In the genomic region with DNA sequence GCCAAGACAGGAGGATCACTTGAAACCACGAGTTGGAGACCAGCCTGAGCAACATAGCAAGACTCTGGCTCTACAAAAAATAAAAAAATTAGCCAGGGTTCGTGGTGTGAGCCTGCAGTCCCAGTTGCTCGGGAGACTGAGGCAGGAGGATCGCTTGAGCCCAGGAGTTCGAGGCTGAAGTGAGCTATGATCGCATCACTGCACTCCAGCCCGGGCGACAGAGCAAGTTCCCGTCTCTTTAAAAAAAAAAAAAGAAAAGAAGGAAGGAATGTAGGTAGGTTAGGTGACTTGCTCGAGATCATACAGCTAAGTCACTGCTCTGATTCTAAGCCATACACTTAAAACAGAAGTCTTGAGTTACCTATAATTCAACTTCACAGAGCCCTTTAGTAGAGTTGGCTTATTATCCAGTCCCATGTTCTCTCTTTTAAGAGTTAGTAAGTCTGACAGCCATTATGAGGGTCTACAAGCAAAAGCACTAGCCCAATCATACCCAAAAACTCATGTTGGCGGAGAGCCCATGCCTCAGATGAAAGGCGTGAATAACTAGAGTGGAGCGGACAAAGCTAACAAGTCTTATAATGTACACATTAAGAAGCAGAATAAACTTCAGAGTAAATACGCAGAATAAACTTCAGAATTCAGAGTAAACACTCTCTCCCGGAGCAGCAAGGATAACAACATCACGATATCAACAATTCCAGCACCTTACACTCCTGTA, we compare ENCODE assay signal across 8 cellular contexts. TPM values are rescaled to one million over a fixed set of nuclear protein-coding genes. Genes with fewer than 3 reads are reported as not detected.
DNase-seq lines count a peak whose midpoint lies in the region; ATAC-seq and TF ChIP-seq lines count a peak whose summit lies in the region.

No MANE protein-coding gene starts in this region.

- CTCF ChIA-PET in CD4-positive, alpha-beta T cell (lab: Charles Lee), result interaction anchor here (0.6 to 2.2 kb wide), 4 partner anchors 13 to 307 kb away, joined by 3 to 12 read pairs (median 3); no protein-coding TSS in a partner anchor

- peaks cover 46% of the 10 kb centered on the region for H3K4me1 Mint-ChIP-seq in CD4-positive, alpha-beta T cell (ENCODE audit: low read depth)

- TF ChIP-seq EP300 in Ishikawa (IDR thresholded peaks at IDR 0.05; ENCODE audit: borderline replicate concordance), result no peak

- 48% methylated on average over 16 of the region's 16 CpGs for WGBS in thymus

- ATAC-seq in CD4-positive, alpha-beta T cell (ENCODE audit: poor library complexity), result no peak
- peak; percentile 31 for ATAC-seq in left colon

- POLR2A ChIA-PET in CD4-positive, alpha-beta T cell (lab: Charles Lee), result interaction anchor here (0.9 to 1.8 kb wide), 7 partner anchors 13 to 187 kb away, joined by 3 to 13 read pairs (median 4); no protein-coding TSS in a partner anchor

- H3K36me3 Mint-ChIP-seq in CD4-positive, alpha-beta T cell (ENCODE audit: low read depth), result peaks cover 18% of the 10 kb centered on the region

- H3K9me3 Mint-ChIP-seq in CD4-positive, alpha-beta T cell, result no peaks in the 10 kb centered on the region

- peak overlapping the region; percentile 72 for H3K27ac ChIP-seq in CD4-positive, alpha-beta T cell (ENCODE audit: low read depth, low read length)
- peak overlapping the region; percentile 91 for H3K27ac ChIP-seq in thymus (ENCODE audit: low read depth)

- H3K27me3 Mint-ChIP-seq in CD4-positive, alpha-beta T cell, result no peaks in the 10 kb centered on the region

- no peak for DNase-seq in CD4-positive, alpha-beta T cell
- DNase-seq in amniotic epithelial cell (ENCODE audit: low read depth), result peak; percentile 5
- peak in 1 of 2 donors; percentile 18 for DNase-seq in left colon
- DNase-seq in cortex of kidney (lab: John Stamatoyannopoulos, UW), result no peak
- no peak for DNase-seq in DMS153 treated with DMSO at 0.1 percent for 48 hours (lab: John Stamatoyannopoulos, UW; ENCODE audit: unreplicated experiment)
- DNase-seq in UCSD-AML1 (lab: John Stamatoyannopoulos, UW; ENCODE audit: unreplicated experiment), result no peak

- TF ChIP-seq CTCF in CD4-positive, alpha-beta T cell (IDR thresholded peaks at IDR 0.05), result no peak

- H3K27ac Mint-ChIP-seq in CD4-positive, alpha-beta T cell, result peak overlapping the region; percentile 91

- peaks cover 8% of the 10 kb centered on the region for H3K4me1 ChIP-seq in thymus (ENCODE audit: control insufficient read depth, insufficient read depth, low read length)

- intact Hi-C loops in CD4-positive, alpha-beta T cell (cut with DNase I, micrococcal nuclease), result loop anchor here (2.0 to 10.0 kb wide), 5 partner anchors 13 to 974 kb away; a partner anchor contains a TSS
- intact Hi-C loops in left colon (cut with DNase I, micrococcal nuclease), result no loop called here

- H3K4me3 ChIP-seq in thymus (ENCODE audit: low read length), result peak overlapping the region; percentile 76

- no peaks in the 10 kb centered on the region for H3K36me3 ChIP-seq in thymus (ENCODE audit: control insufficient read depth, insufficient read depth)

- H3K4me3 Mint-ChIP-seq in CD4-positive, alpha-beta T cell, result peak overlapping the region; percentile 97

- no peak for TF ChIP-seq RAD21 in Ishikawa (IDR thresholded peaks at IDR 0.05; ENCODE audit: low read depth)

- no peaks in the 10 kb centered on the region for H3K9me3 ChIP-seq in CD4-positive, alpha-beta T cell (ENCODE audit: control insufficient read depth, low read length)
- no peaks in the 10 kb centered on the region for H3K9me3 ChIP-seq in thymus (ENCODE audit: control insufficient read depth)

- no peaks in the 10 kb centered on the region for H3K27me3 ChIP-seq in CD4-positive, alpha-beta T cell (ENCODE audit: control insufficient read depth, insufficient read depth, low read length)
- H3K27me3 ChIP-seq in thymus (ENCODE audit: control insufficient read depth, insufficient read depth), result no peaks in the 10 kb centered on the region

TF ChIP-seq in Ishikawa, 13 proteins besides CTCF, POLR2A, EP300 and RAD21:
- TF ChIP-seq ZBTB7A (IDR thresholded peaks at IDR 0.05; ENCODE audit: low read depth) (no peak), NFIC (IDR thresholded peaks at IDR 0.05) (peak; percentile 23; the same call in 1 of the 2 replicates)

RNA-seq across cellular contexts. Expression of a gene that starts 0.8 kb away (rescaled TPM):
- 10 to 100 TPM; 14.2 to 15.6 TPM for total RNA-seq in CD4-positive, alpha-beta T cell
- total RNA-seq in left colon, result 10 to 100 TPM; 53.2 to 62.5 TPM
- 23.2 TPM for polyA plus RNA-seq in thymus

RNA-seq across cellular contexts. Expression of a gene that starts 0.9 kb away (rescaled TPM):
- 1 to 10 TPM in 1 of 2 experiments, under 1 TPM in 1; 0.85 to 1.3 TPM for total RNA-seq in CD4-positive, alpha-beta T cell
- 1 to 10 TPM; 1.8 to 2.9 TPM for total RNA-seq in left colon
- polyA plus RNA-seq in thymus, result 0.91 TPM

Comparison
In these comparisons a context has a peak if more than half of its experiments do, and no peak if none do; other contexts are left out.
1. intact Hi-C loops: an anchor here in CD4-positive, alpha-beta T cell (2.0 to 10.0 kb wide); none called in left colon.